Comparison of ENCODE assay signal across 8 cellular contexts in the genomic region with DNA sequence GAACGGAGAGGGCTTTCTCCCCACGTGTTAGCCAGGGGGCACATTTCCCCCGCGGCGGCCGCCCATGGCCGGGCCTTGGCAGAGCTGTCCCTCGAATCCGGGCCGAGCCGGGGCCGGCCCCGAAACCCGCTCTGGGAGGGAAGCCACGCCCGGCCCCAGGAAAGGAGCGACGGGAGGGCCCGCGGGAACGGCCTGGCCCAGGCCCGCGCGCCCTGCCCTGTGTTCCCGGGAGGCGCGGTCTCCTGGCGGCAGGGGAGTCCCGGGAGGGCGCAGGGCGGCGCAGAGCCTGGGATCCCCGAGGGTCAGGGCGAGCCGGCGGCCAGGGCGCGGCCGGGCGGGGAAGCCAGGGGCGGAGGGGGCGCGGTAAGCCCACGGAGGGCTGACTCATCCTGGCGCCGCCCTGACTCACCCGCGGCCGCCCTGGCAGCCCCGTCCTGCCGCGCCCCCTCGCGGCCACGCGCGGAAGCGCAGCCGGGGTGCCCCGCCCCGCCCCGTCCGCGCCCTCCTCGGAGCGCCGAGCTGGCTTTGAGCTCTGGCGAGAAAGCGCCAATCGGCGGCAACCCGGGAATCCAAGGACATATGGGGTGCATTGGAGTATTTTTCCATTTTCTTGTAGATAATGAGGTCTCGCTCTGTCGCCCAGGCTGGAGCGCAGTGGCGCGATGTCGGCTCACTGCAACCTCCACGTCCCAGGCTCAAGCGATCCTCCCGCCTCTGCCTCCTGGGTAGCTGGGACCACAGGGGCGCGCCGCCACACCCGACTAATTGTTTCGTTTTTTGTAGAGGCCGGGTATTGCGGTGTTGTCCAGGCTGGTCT. TPM values are rescaled to one million over a fixed set of nuclear protein-coding genes. Genes with fewer than 3 reads are reported as not detected.
A peak's percentile ranks its signal among the peaks of the same experiment; 100 is the strongest.
DNase-seq lines count a peak whose midpoint lies in the region; ATAC-seq, FAIRE-seq and TF ChIP-seq lines count a peak whose summit lies in the region.

No MANE protein-coding gene starts in this region.

- peak; percentile 65 for ATAC-seq in WTC11
- ATAC-seq in GM19467 (IDR thresholded peaks at IDR 0.05; ENCODE audit: unreplicated experiment), result no peak

- TF ChIP-seq CTCF in GM12872 (IDR thresholded peaks at IDR 0.05; ENCODE audit: insufficient read depth, low read depth, low read length) (peak; percentile 71), HFFc6 (IDR thresholded peaks at IDR 0.05) (peak; percentile 97), WTC11 (IDR thresholded peaks at IDR 0.05) (peak; percentile 99), bronchial epithelial cell (IDR thresholded peaks at IDR 0.05; ENCODE audit: insufficient read depth, low read length, severe bottlenecking) (peak; percentile 49)

- H3K9me3 Mint-ChIP-seq in HFFc6 (no peaks in the 10 kb centered on the region), WTC11 (no peaks in the 10 kb centered on the region)

- H3K4me3 ChIP-seq in bronchial epithelial cell (ENCODE audit: low read depth, low read length), result peak overlapping the region; percentile 17

- peaks cover 42% of the 10 kb centered on the region for H3K4me1 Mint-ChIP-seq in HFFc6 (ENCODE audit: low read depth)
- peaks cover 59% of the 10 kb centered on the region for H3K4me1 Mint-ChIP-seq in WTC11

- H3K27me3 Mint-ChIP-seq in HFFc6 (ENCODE audit: insufficient read depth) (peaks cover 2% of the 10 kb centered on the region), WTC11 (ENCODE audit: low read depth) (peaks cover 5% of the 10 kb centered on the region)

- peak overlapping the region; percentile 71 for H3K4me3 Mint-ChIP-seq in HFFc6
- H3K4me3 Mint-ChIP-seq in WTC11, result peak overlapping the region; percentile 76

- no peaks in the 10 kb centered on the region for H3K27me3 ChIP-seq in bronchial epithelial cell (ENCODE audit: control insufficient read depth, insufficient read depth, low read length)

- DNase-seq in HFFc6 (peak; percentile 57), NCI-H1105 (lab: John Stamatoyannopoulos, UW) (peak; percentile 76), WTC11 (ENCODE audit: low spot score) (peak; percentile 85), bronchial epithelial cell (ENCODE audit: low read depth) (peak; percentile 80), inferior parietal cortex (ENCODE audit: extremely low spot score) (peak; percentile 64), smooth muscle cell of the brain vasculature (ENCODE audit: low read depth, low spot score) (peak; percentile 53)

- POLR2A ChIA-PET in WTC11 (lab: Charles Lee), result interaction anchor here (1.0 to 1.1 kb wide), 2 partner anchors 64 to 78 kb away, joined by 3 read pairs; a partner anchor contains a TSS

- H3K36me3 ChIP-seq in bronchial epithelial cell (ENCODE audit: control insufficient read depth, insufficient read depth, low read length), result no peaks in the 10 kb centered on the region

- FAIRE-seq in bronchial epithelial cell (lab: Jason Lieb, UNC), result no peak

- CTCF ChIA-PET in WTC11 (lab: Charles Lee), result interaction anchor here (0.6 to 13.5 kb wide), 55 partner anchors 10 to 291 kb away, joined by 3 to 431 read pairs (median 4); a partner anchor contains a TSS

- H3K27ac Mint-ChIP-seq in HFFc6 (peak overlapping the region; percentile 84), WTC11 (no peak overlapping the region)

- no peaks in the 10 kb centered on the region for H3K36me3 Mint-ChIP-seq in HFFc6 (ENCODE audit: low read depth)
- no peaks in the 10 kb centered on the region for H3K36me3 Mint-ChIP-seq in WTC11

TF ChIP-seq in WTC11, 78 proteins besides CTCF, POLR2A, EP300 and RAD21:
- TF ChIP-seq, protein P1, sequence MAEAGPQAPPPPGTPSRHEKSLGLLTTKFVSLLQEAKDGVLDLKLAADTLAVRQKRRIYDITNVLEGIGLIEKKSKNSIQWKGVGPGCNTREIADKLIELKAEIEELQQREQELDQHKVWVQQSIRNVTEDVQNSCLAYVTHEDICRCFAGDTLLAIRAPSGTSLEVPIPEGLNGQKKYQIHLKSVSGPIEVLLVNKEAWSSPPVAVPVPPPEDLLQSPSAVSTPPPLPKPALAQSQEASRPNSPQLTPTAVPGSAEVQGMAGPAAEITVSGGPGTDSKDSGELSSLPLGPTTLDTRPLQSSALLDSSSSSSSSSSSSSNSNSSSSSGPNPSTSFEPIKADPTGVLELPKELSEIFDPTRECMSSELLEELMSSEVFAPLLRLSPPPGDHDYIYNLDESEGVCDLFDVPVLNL (CRISPR knock-in tag; IDR thresholded peaks at IDR 0.05; ENCODE audit: borderline replicate concordance, low read depth), result peak; percentile 31; the same call in 1 of the 2 replicates
- TF ChIP-seq ZNF396 (CRISPR knock-in tag; IDR thresholded peaks at IDR 0.05; ENCODE audit: borderline replicate concordance) (no peak), NFE2L1 (CRISPR knock-in tag; IDR thresholded peaks at IDR 0.05) (peak; percentile 63; the same call in 1 of the 2 replicates), FOXP1 (CRISPR knock-in tag; IDR thresholded peaks at IDR 0.05; ENCODE audit: borderline replicate concordance) (peak; percentile 62; the same call in 1 of the 2 replicates), ETV6 (CRISPR knock-in tag; IDR thresholded peaks at IDR 0.05) (no peak), ZNF317 (CRISPR knock-in tag; IDR thresholded peaks at IDR 0.05; ENCODE audit: borderline replicate concordance, low read depth) (0 out of 2 replicates have a peak, but pooled peaks have one; percentile 10), SP1 (CRISPR knock-in tag; conservative IDR thresholded peaks at IDR 0.05) (peak; percentile 56; the same call in 1 of the 2 replicates), NFYB (CRISPR knock-in tag; conservative IDR thresholded peaks at IDR 0.05; ENCODE audit: low read depth) (0 out of 2 replicates have a peak, but pooled peaks have one; percentile 14), TCF7 (CRISPR knock-in tag; IDR thresholded peaks at IDR 0.05; ENCODE audit: low read depth) (peak; percentile 21; the same call in 1 of the 2 replicates), NR3C1 (CRISPR knock-in tag; conservative IDR thresholded peaks at IDR 0.05; ENCODE audit: low read depth) (0 out of 2 replicates have a peak, but pooled peaks have one; percentile 41)
- TF ChIP-seq, protein P2, sequence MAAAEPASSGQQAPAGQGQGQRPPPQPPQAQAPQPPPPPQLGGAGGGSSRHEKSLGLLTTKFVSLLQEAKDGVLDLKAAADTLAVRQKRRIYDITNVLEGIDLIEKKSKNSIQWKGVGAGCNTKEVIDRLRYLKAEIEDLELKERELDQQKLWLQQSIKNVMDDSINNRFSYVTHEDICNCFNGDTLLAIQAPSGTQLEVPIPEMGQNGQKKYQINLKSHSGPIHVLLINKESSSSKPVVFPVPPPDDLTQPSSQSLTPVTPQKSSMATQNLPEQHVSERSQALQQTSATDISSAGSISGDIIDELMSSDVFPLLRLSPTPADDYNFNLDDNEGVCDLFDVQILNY (CRISPR knock-in tag; IDR thresholded peaks at IDR 0.05), result peak; percentile 58

RNA-seq across cellular contexts. Expression of a gene that starts 31.8 kb away (rescaled TPM):
- not detected for total RNA-seq in HFFc6 (2021; fragmentation: NEBNext Ultra II Directional; extraction: Animal tissue kit (Norgen Biotek cat#: 25700))
- total RNA-seq in WTC11 (2021) (36.8 to 46.4 TPM (median 38.4 TPM) in 3 replicates), bronchial epithelial cell (15.3 and 23.4 TPM in 2 replicates)

Comparison
In these comparisons a context has a peak if more than half of its experiments do, and no peak if none do; other contexts are left out.
1. CTCF ChIP-seq: peak in every context shown above with its lines; median percentile 99 in WTC11; 97 in HFFc6; 71 in GM12872; 49 in bronchial epithelial cell.
2. RNA of a gene that starts 31.8 kb away (total RNA-seq): 36.8 to 46.4 TPM in WTC11 and 15.3 to 23.4 TPM in bronchial epithelial cell; not detected in HFFc6; every median in the first group is over 10 times any median in the second.
3. Peak in every context shown above with its lines, with median percentiles within 50 percentile points of each other: DNase-seq.